Comparison of ENCODE assay signal across 1 cellular context in the genomic region with DNA sequence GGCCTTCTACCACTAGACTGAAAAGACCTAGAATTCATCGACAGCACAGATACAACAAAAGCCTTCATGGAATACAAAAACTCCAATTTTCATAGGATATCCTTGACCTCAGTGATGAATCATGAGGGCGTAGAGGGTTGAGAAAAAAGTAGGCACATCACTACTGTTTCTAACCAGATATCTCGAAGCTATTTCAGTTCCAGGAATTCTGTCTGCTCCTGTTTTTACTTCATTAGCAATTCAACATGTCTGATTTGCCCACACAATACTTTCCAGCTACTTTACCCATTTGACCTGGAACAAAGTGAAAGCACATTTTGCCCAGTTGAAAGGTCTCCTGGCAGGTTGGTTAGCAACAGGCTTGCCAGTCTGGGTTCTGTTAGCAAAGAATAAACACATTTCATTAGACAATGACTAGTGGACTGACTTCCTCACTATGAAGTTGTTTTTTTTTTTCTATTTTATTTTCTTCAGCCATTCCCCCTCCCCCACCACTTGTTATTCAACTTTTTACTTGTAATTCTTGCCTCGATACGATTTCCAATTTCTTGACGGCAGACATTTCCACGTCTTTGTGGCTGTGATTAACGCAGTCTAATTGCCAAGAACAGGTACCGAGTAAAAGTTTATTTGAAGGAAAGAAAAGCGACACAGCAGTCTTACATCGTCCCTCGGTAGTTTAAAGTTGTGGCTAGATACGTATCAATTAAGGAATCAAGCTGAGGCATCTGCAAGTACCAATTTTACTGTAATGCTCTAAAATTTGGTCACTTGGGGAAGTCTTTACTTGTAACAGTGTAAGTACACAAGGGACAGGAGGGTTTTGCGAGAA.
TF ChIP-seq lines count a peak whose summit lies in the region.

No MANE protein-coding gene starts in this region.

TF ChIP-seq in HepG2, 621 proteins besides CTCF, POLR2A, EP300 and RAD21 (continued from another document):
- TF ChIP-seq, protein P1, sequence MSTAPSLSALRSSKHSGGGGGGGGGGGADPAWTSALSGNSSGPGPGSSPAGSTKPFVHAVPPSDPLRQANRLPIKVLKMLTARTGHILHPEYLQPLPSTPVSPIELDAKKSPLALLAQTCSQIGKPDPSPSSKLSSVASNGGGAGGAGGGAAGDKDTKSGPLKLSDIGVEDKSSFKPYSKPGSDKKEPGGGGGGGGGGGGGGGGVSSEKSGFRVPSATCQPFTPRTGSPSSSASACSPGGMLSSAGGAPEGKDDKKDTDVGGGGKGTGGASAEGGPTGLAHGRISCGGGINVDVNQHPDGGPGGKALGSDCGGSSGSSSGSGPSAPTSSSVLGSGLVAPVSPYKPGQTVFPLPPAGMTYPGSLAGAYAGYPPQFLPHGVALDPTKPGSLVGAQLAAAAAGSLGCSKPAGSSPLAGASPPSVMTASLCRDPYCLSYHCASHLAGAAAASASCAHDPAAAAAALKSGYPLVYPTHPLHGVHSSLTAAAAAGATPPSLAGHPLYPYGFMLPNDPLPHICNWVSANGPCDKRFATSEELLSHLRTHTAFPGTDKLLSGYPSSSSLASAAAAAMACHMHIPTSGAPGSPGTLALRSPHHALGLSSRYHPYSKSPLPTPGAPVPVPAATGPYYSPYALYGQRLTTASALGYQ (CRISPR knock-in tag; IDR thresholded peaks at IDR 0.05) = no peak
- TF ChIP-seq CREB1 (IDR thresholded peaks at IDR 0.05) = no peak
- 0 out of 2 replicates have a peak, but pooled peaks have one; percentile 31 for TF ChIP-seq CREB1 (CRISPR knock-in tag; IDR thresholded peaks at IDR 0.05)
- no peak for TF ChIP-seq PHF5A (CRISPR knock-in tag; IDR thresholded peaks at IDR 0.05; ENCODE audit: low read depth, unreplicated experiment)
